Comparison of ENCODE assay signal across 8 cellular contexts in the genomic region with DNA sequence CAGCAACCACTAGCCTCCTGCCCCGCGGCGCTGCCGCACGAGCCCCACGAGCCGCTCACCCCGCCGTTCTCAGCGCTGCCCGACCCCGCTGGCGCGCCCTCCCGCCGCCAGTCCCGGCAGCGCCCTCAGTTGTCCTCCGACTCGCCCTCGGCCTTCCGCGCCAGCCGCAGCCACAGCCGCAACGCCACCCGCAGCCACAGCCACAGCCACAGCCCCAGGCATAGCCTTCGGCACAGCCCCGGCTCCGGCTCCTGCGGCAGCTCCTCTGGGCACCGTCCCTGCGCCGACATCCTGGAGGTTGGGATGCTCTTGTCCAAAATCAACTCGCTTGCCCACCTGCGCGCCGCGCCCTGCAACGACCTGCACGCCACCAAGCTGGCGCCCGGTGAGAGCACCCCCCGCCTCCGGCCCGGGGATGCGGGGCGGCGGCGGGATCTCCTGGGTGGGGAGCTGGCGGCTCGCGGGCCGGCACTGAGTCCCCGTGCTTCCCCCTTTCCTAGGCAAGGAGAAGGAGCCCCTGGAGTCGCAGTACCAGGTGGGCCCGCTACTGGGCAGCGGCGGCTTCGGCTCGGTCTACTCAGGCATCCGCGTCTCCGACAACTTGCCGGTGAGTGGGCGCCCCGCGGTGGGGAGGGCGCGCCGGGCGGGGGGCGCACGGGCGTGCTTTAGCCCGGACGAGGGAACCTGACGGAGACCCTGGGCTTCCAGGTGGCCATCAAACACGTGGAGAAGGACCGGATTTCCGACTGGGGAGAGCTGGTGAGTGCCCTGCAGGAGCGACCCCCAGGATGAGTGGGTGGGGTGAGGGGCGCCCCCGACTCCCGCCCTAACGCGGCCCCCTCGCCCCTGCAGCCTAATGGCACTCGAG. TPM values are rescaled to one million over a fixed set of nuclear protein-coding genes. Genes with fewer than 3 reads are reported as not detected.
DNase-seq lines count a peak whose midpoint lies in the region; ATAC-seq and TF ChIP-seq lines count a peak whose summit lies in the region.

No MANE protein-coding gene starts in this region.

- peaks cover 47% of the 10 kb centered on the region for H3K36me3 Mint-ChIP-seq in dendritic cell treated with granulocyte-macrophage colony-stimulating factor and Interleukin-4, amounts not matched to agents 40 ng/mL and 50 ng/mL, for 4 days (ENCODE audit: low read depth)

- peaks cover 24 to 25% of the 10 kb centered on the region in 2 experiments; a peak in 3 of 4 replicates for H3K36me3 ChIP-seq in HCT116 (ENCODE audit: control insufficient read depth in 1 of 2, insufficient read depth in 2 of 2, low read length in 2 of 2)
- H3K36me3 ChIP-seq in MM.1S (replicated peaks; ENCODE audit: insufficient read depth, low read length) = peaks cover 23% of the 10 kb centered on the region
- H3K36me3 ChIP-seq in lower lobe of right lung = peaks cover 31% of the 10 kb centered on the region

- no peak overlapping the region for H2AFZ ChIP-seq in HCT116 (ENCODE audit: low read depth, low read length, poor library complexity, severe bottlenecking)
- 0 out of 2 replicates have a peak overlapping the region, but pooled peaks have one; percentile 42 for H2AFZ ChIP-seq in MM.1S (ENCODE audit: low read length)

- peaks cover 4% of the 10 kb centered on the region; the same call in 1 of the 2 replicates for H4K20me1 ChIP-seq in HCT116 (ENCODE audit: insufficient read depth)
- H4K20me1 ChIP-seq in MM.1S (ENCODE audit: insufficient read depth, low read length) = peaks cover 25% of the 10 kb centered on the region

- no peaks in the 10 kb centered on the region for H3K9me2 ChIP-seq in HCT116 (ENCODE audit: insufficient read depth)
- no peaks in the 10 kb centered on the region for H3K9me2 ChIP-seq in MM.1S (replicated peaks; ENCODE audit: insufficient read depth, low read length)

- H3K4me3 Mint-ChIP-seq in dendritic cell treated with granulocyte-macrophage colony-stimulating factor and Interleukin-4, amounts not matched to agents 40 ng/mL and 50 ng/mL, for 4 days = peak overlapping the region; percentile 81

- H3K9me3 ChIP-seq in HCT116 (ENCODE audit: control insufficient read depth in 1 of 2, insufficient read depth in 1 of 2, low read depth in 1 of 2, low read length in 2 of 2) (no peaks in the 10 kb centered on the region), MM.1S (replicated peaks; ENCODE audit: insufficient read depth, low read length) (no peaks in the 10 kb centered on the region), lower lobe of right lung (no peaks in the 10 kb centered on the region)

- peaks cover 19 to 32% of the 10 kb centered on the region in 2 experiments for H3K4me1 ChIP-seq in HCT116 (ENCODE audit: control insufficient read depth in 1 of 2, insufficient read depth in 2 of 2, low read length in 2 of 2)
- peaks cover 41% of the 10 kb centered on the region for H3K4me1 ChIP-seq in MM.1S (ENCODE audit: low read length)
- peaks cover 44% of the 10 kb centered on the region for H3K4me1 ChIP-seq in lower lobe of right lung

- ATAC-seq in HCT116 = peak; percentile 49
- ATAC-seq in lower lobe of right lung = peak; percentile 28 to 52
- no peak for ATAC-seq in stimulated activated naive CD8-positive, alpha-beta T cell treated with anti-CD3 and anti-CD28 coated beads, Interleukin-15, Interleukin-2, amounts not matched to agents 100 U/mL and 50 U/mL, for 24 hours

- RAD21 ChIA-PET in HCT116 (lab: Charles Lee; ENCODE audit: low non-redundant PET in 1 of 2, low total read pairs in 2 of 2, uncharacterized antibody in 2 of 2, unreplicated experiment in 2 of 2) = interaction anchor here (0.7 to 3.5 kb wide), 7 partner anchors 112 to 188 kb away, joined by 3 to 25 read pairs (median 5); no protein-coding TSS in a partner anchor

- TF ChIP-seq RAD21 in HCT116 (IDR thresholded peaks at IDR 0.05; ENCODE audit: low read depth) = no peak

- peaks cover 55% of the 10 kb centered on the region for H3K4me1 Mint-ChIP-seq in dendritic cell treated with granulocyte-macrophage colony-stimulating factor and Interleukin-4, amounts not matched to agents 40 ng/mL and 50 ng/mL, for 4 days (ENCODE audit: low read depth)

- H3K27me3 ChIP-seq in HCT116 (ENCODE audit: insufficient read depth, low read length) = no peaks in the 10 kb centered on the region
- no peaks in the 10 kb centered on the region for H3K27me3 ChIP-seq in MM.1S (replicated peaks; ENCODE audit: insufficient read depth, low read length)
- no peaks in the 10 kb centered on the region for H3K27me3 ChIP-seq in lower lobe of right lung (ENCODE audit: low read depth)

- H3K9ac ChIP-seq in HCT116 (ENCODE audit: low read length) (peak overlapping the region; percentile 86), MM.1S (ENCODE audit: low read length) (peak overlapping the region; percentile 99)

- no peak for TF ChIP-seq POLR2A in HCT116 (IDR thresholded peaks at IDR 0.05; ENCODE audit: borderline replicate concordance, extremely low read depth, insufficient read depth, insufficient read length)

- intact Hi-C loops in HCT116 (cut with micrococcal nuclease) (no loop called here), lower lobe of right lung (cut with DNase I) (loop anchor here (10.0 kb wide), 1 partner anchor 116 kb away; no protein-coding TSS in a partner anchor)
- intact Hi-C loops in dendritic cell treated with granulocyte-macrophage colony-stimulating factor and Interleukin-4, amounts not matched to agents 40 ng/mL and 50 ng/mL, for 4 days (cut with micrococcal nuclease) = loop anchor here (2.0 to 5.0 kb wide), 2 partner anchors 68 to 283 kb away; a partner anchor contains a TSS

- H3K4me3 ChIP-seq in HCT116 (replicated peaks in 1 of 2; ENCODE audit: low read depth in 1 of 2, low read length in 2 of 2) (peak overlapping the region; percentile 77 to 81), MM.1S (ENCODE audit: low read length) (peak overlapping the region; percentile 100), lower lobe of right lung (peak overlapping the region; percentile 99)

- TF ChIP-seq CTCF in HCT116 (IDR thresholded peaks at IDR 0.05 in 2 of 3, conservative IDR thresholded peaks at IDR 0.05 in 1 of 3; ENCODE audit: borderline replicate concordance in 1 of 3, insufficient read depth in 1 of 3, low read depth in 2 of 3, low read length in 2 of 3) (peak in 1 of 3 experiments; percentile 4; a peak in 1 of 6 replicates), MM.1S (IDR thresholded peaks at IDR 0.05; ENCODE audit: low read length) (peak; percentile 15; the same call in 1 of the 2 replicates), lower lobe of right lung (IDR thresholded peaks at IDR 0.05) (peak; percentile 23)

- peaks cover 45% of the 10 kb centered on the region for H3F3A ChIP-seq in MM.1S (ENCODE audit: insufficient read depth, low read length)

- H3K9me3 Mint-ChIP-seq in dendritic cell treated with granulocyte-macrophage colony-stimulating factor and Interleukin-4, amounts not matched to agents 40 ng/mL and 50 ng/mL, for 4 days = no peaks in the 10 kb centered on the region

- POLR2A ChIA-PET in HCT116 (lab: Charles Lee) = interaction anchor here (0.8 to 4.4 kb wide), 5 partner anchors 29 to 119 kb away, joined by 3 to 24 read pairs (median 5); no protein-coding TSS in a partner anchor

- peak; percentile 67 for DNase-seq in DMS53 (lab: John Stamatoyannopoulos, UW)
- no peak for DNase-seq in DMS53 treated with DMSO at 0.1 percent for 48 hours (lab: John Stamatoyannopoulos, UW; ENCODE audit: unreplicated experiment)
- DNase-seq in HCT116 (ENCODE audit: low read depth, low spot score) = no peak
- peak; percentile 44 for DNase-seq in MM.1S
- DNase-seq in UCSD-AML1 (lab: John Stamatoyannopoulos, UW; ENCODE audit: unreplicated experiment) = peak; percentile 58
- peak; percentile 80 for DNase-seq in lower lobe of right lung
- peak; percentile 67 for DNase-seq in stimulated activated naive CD8-positive, alpha-beta T cell treated with anti-CD3 and anti-CD28 coated beads, Interleukin-15, Interleukin-2, amounts not matched to agents 100 U/mL and 50 U/mL, for 24 hours

- CTCF ChIA-PET in HCT116 (lab: Charles Lee) = interaction anchor here (0.6 to 5.0 kb wide), 8 partner anchors 40 to 150 kb away, joined by 3 to 59 read pairs (median 24); no protein-coding TSS in a partner anchor

- peak overlapping the region; percentile 90 for H3K27ac Mint-ChIP-seq in dendritic cell treated with granulocyte-macrophage colony-stimulating factor and Interleukin-4, amounts not matched to agents 40 ng/mL and 50 ng/mL, for 4 days

- H3K27ac ChIP-seq in HCT116 (ENCODE audit: low read depth, low read length) (peak overlapping the region; percentile 73; the same call in 1 of the 2 replicates), MM.1S (ENCODE audit: low read length) (peak overlapping the region; percentile 91), lower lobe of right lung (peak overlapping the region; percentile 94)

- H3K4me2 ChIP-seq in HCT116 (ENCODE audit: low read length) = peak overlapping the region; percentile 94
- H3K4me2 ChIP-seq in MM.1S (ENCODE audit: low read depth, low read length) = peak overlapping the region; percentile 82

- H3K79me2 ChIP-seq in HCT116 (ENCODE audit: insufficient read depth, low read length) (peaks cover 14% of the 10 kb centered on the region; the same call in 1 of the 2 replicates), MM.1S (ENCODE audit: low read length) (peaks cover 46% of the 10 kb centered on the region)

- H3K27me3 Mint-ChIP-seq in dendritic cell treated with granulocyte-macrophage colony-stimulating factor and Interleukin-4, amounts not matched to agents 40 ng/mL and 50 ng/mL, for 4 days = peaks cover 6% of the 10 kb centered on the region

- BruUV-seq in HCT116 (replicated peaks; lab: Mats Ljungman, UMichigan) = no TSS peak

TF ChIP-seq in HCT116, 20 proteins besides CTCF, POLR2A, EP300 and RAD21 (continues in another document):
- TF ChIP-seq ZNF274 (IDR thresholded peaks at IDR 0.05; ENCODE audit: low read depth, low read length) (no peak), SIN3A (IDR thresholded peaks at IDR 0.05; ENCODE audit: low read depth) (no peak), EGR1 (IDR thresholded peaks at IDR 0.05; ENCODE audit: low read depth) (no peak)
- TF ChIP-seq, protein P1, sequence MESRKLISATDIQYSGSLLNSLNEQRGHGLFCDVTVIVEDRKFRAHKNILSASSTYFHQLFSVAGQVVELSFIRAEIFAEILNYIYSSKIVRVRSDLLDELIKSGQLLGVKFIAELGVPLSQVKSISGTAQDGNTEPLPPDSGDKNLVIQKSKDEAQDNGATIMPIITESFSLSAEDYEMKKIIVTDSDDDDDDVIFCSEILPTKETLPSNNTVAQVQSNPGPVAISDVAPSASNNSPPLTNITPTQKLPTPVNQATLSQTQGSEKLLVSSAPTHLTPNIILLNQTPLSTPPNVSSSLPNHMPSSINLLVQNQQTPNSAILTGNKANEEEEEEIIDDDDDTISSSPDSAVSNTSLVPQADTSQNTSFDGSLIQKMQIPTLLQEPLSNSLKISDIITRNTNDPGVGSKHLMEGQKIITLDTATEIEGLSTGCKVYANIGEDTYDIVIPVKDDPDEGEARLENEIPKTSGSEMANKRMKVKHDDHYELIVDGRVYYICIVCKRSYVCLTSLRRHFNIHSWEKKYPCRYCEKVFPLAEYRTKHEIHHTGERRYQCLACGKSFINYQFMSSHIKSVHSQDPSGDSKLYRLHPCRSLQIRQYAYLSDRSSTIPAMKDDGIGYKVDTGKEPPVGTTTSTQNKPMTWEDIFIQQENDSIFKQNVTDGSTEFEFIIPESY (IDR thresholded peaks at IDR 0.05; ENCODE audit: extremely low read depth, insufficient replicate concordance, low read length) = no peak

RNA-seq across cellular contexts. Expression of a gene that starts 0.6 kb away (rescaled TPM):
- total RNA-seq in HCT116 (2021; ENCODE audit: unreplicated experiment) (26.2 TPM), lower lobe of right lung (56.8 TPM)
- 19.9 and 25.7 TPM in 2 replicates for polyA plus RNA-seq in HCT116 (2012)

Comparison
In these comparisons a context has a peak if more than half of its experiments do, and no peak if none do; other contexts are left out.
1. DNase-seq: peak in DMS53 (single experiment), MM.1S (single experiment), UCSD-AML1 (single experiment), lower lobe of right lung (single experiment) and stimulated activated naive CD8-positive, alpha-beta T cell treated with anti-CD3 and anti-CD28 coated beads, Interleukin-15, Interleukin-2, amounts not matched to agents 100 U/mL and 50 U/mL, for 24 hours (single experiment); none in DMS53 treated with DMSO at 0.1 percent for 48 hours (single experiment) and HCT116 (single experiment).
2. Peak in every context shown above with its lines, with median percentiles within 50 percentile points of each other: H3K27ac ChIP-seq and H3K4me3 ChIP-seq.